8 cellular contexts compared by ENCODE assay signal in the genomic region with DNA sequence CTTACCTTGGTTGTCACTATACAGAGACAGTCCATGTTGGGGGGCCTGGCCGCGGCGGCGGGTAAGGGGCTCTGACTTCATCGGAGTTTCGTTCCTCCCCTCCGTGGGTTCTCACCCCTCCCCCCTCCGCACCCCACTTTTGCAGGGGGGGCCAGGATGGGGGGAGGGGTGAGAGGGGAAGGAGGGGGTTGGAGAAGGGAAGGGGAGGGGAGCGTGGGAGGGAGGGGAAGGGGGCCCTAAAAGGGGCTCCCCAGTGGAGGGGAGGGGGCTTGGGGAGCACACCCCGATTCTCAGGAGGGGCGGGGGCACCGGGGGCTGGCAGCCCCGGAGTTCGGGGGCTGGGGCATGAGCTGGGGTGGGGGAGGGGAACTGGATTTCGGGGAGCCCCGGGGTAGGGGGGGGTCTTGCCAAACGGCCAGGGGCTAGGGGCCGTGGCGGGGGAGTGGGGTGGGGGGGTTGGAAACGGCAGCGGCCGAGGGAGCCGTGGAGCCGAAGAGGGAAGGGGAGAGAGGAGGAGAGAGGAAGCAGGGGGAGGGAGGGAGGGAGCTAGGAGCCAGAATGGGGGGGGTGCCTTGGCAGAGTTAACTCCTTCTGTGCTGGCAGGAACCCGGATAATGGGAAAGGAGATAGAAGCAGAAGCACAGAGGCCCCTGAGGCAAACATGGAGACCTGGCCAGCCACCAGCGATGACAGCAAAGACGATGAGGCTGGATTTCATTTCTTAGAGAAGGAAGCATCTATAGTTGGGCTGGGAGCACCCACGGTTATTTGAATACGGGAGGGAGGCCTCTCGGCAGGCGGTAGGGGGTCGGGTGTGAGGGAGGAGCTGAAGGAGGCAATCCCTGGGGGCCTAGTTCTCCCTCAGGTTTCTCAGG. TPM values are rescaled to one million over a fixed set of nuclear protein-coding genes. Genes with fewer than 3 reads are reported as not detected.
A peak's percentile ranks its signal among the peaks of the same experiment; 100 is the strongest.
DNase-seq lines count a peak whose midpoint lies in the region; ATAC-seq and TF ChIP-seq lines count a peak whose summit lies in the region.

No MANE protein-coding gene starts in this region.

- TF ChIP-seq CTCF in PC-3 (conservative IDR thresholded peaks at IDR 0.05; ENCODE audit: low read depth, low read length) (no peak), thoracic aorta (IDR thresholded peaks at IDR 0.05) (no peak)

- no peaks in the 10 kb centered on the region for H3K27me3 ChIP-seq in PC-3 (ENCODE audit: low read length)
- no peaks in the 10 kb centered on the region for H3K27me3 ChIP-seq in thoracic aorta (replicated peaks; ENCODE audit: insufficient read depth)

- DNase-seq in Right ventricle myocardium superior (peak; percentile 64), Right ventricle myocardium inferior (ENCODE audit: missing footprints) (no peak), PC-3 (peak; percentile 45), cerebellar cortex (ENCODE audit: low spot score) (peak; percentile 87), left kidney (ENCODE audit: low read depth, low spot score) (peak; percentile 93), thoracic aorta (ENCODE audit: low spot score) (no peak)

- peak overlapping the region; percentile 48; the same call in 1 of the 2 replicates for H3K9ac ChIP-seq in PC-3 (ENCODE audit: low read length)

- no TSS peak for BruUV-seq in PC-3 (replicated peaks; lab: Mats Ljungman, UMichigan)

- CTCF ChIA-PET in PC-3 (lab: Charles Lee), result no interaction called here

- no peaks in the 10 kb centered on the region for H3K9me3 ChIP-seq in PC-3 (ENCODE audit: low read length)
- no peaks in the 10 kb centered on the region for H3K9me3 ChIP-seq in thoracic aorta

- POLR2A ChIA-PET in PC-3 (lab: Charles Lee; ENCODE audit: unreplicated experiment), result interaction anchor here (0.5 kb wide), 1 partner anchor 165 kb away, joined by 3 read pairs; no protein-coding TSS in a partner anchor

- no peaks in the 10 kb centered on the region for H3F3A ChIP-seq in PC-3 (ENCODE audit: low read length, unreplicated experiment)

- H3K4me2 ChIP-seq in PC-3 (ENCODE audit: low read length), result peak overlapping the region; percentile 86

- intact Hi-C loops in Right ventricle myocardium superior (cut with DNase I) (no loop called here), Right ventricle myocardium inferior (cut with DNase I) (no loop called here), PC-3 (cut with micrococcal nuclease) (no loop called here)

- peaks cover 34% of the 10 kb centered on the region for H3K4me1 ChIP-seq in PC-3 (ENCODE audit: insufficient read depth, low read length)
- H3K4me1 ChIP-seq in thoracic aorta (ENCODE audit: control insufficient read depth in 1 of 2, low read depth in 2 of 2), result peaks cover 32 to 61% of the 10 kb centered on the region in 2 donors

- H3K4me3 ChIP-seq in PC-3 (ENCODE audit: low read length) (peak overlapping the region; percentile 65), thoracic aorta (peak overlapping the region; percentile 77)

- no peak overlapping the region for H3K27ac ChIP-seq in PC-3 (ENCODE audit: low read length)
- peak overlapping the region; percentile 65 to 89 for H3K27ac ChIP-seq in thoracic aorta

- H2AFZ ChIP-seq in PC-3 (ENCODE audit: low read length), result peak overlapping the region; percentile 65; the same call in 1 of the 2 replicates

- ATAC-seq in Right ventricle myocardium superior (ENCODE audit: poor library complexity) (no peak), Right ventricle myocardium inferior (no peak), PC-3 (no peak), thoracic aorta (ENCODE audit: insufficient number of reproducible peaks, low FRiP score, low read depth) (no peak), GM19324 (IDR thresholded peaks at IDR 0.05; ENCODE audit: low FRiP score, unreplicated experiment) (no peak), HG03175 (IDR thresholded peaks at IDR 0.05; ENCODE audit: unreplicated experiment) (no peak)

- peaks cover 11% of the 10 kb centered on the region; the same call in 1 of the 2 replicates for H4K20me1 ChIP-seq in PC-3 (ENCODE audit: low read length)

- H3K36me3 ChIP-seq in PC-3 (ENCODE audit: low read depth, low read length), result peaks cover 11% of the 10 kb centered on the region
- H3K36me3 ChIP-seq in thoracic aorta, result no peaks in the 10 kb centered on the region

- peaks cover 42% of the 10 kb centered on the region for H3K79me2 ChIP-seq in PC-3 (ENCODE audit: low read length)

- H3K9me2 ChIP-seq in PC-3 (replicated peaks; ENCODE audit: low read length), result no peaks in the 10 kb centered on the region

RNA-seq across cellular contexts. Expression of gene DLG4, which starts 2.3 kb away (rescaled TPM):
- total RNA-seq in Right ventricle myocardium superior (20.4 TPM), Right ventricle myocardium inferior (20.6 TPM), PC-3 (2014; rRNA removed) (6.5 and 12.8 TPM in 2 replicates), thoracic aorta (10 to 100 TPM; 14.0 to 14.8 TPM)

RNA-seq across cellular contexts. Expression of gene ACADVL, which starts 2.4 kb away (rescaled TPM):
- total RNA-seq in Right ventricle myocardium superior, result 2,247 TPM
- 2,192 TPM for total RNA-seq in Right ventricle myocardium inferior
- 558 and 646 TPM in 2 replicates for total RNA-seq in PC-3 (2014; rRNA removed)
- 100 to 1,000 TPM; 369 to 471 TPM for total RNA-seq in thoracic aorta

RNA-seq across cellular contexts. Expression of gene DVL2, which starts 17.0 kb away (rescaled TPM):
- total RNA-seq in Right ventricle myocardium superior (20.4 TPM), Right ventricle myocardium inferior (20.0 TPM), PC-3 (2014; rRNA removed) (36.9 and 65.7 TPM in 2 replicates), thoracic aorta (10 to 100 TPM; 52.8 to 68.5 TPM)

RNA-seq across cellular contexts. Expression of gene PHF23, which starts 21.9 kb away (rescaled TPM):
- 19.4 TPM for total RNA-seq in Right ventricle myocardium superior
- 23.3 TPM for total RNA-seq in Right ventricle myocardium inferior
- 20.8 and 32.7 TPM in 2 replicates for total RNA-seq in PC-3 (2014; rRNA removed)
- total RNA-seq in thoracic aorta, result 10 to 100 TPM; 25.1 to 44.7 TPM

RNA-seq across cellular contexts. Expression of gene GABARAP, which starts 24.9 kb away (rescaled TPM):
- 432 TPM for total RNA-seq in Right ventricle myocardium superior
- 444 TPM for total RNA-seq in Right ventricle myocardium inferior
- total RNA-seq in PC-3 (2014; rRNA removed), result 88.2 and 103 TPM in 2 replicates
- 100 to 1,000 TPM; 187 to 446 TPM for total RNA-seq in thoracic aorta

Comparison
In these comparisons a context has a peak if more than half of its experiments do, and no peak if none do; other contexts are left out.
1. DNase-seq: peak in Right ventricle myocardium superior (single experiment), PC-3 (single experiment), cerebellar cortex (single experiment) and left kidney (single experiment); none in Right ventricle myocardium inferior (single experiment) and thoracic aorta (single experiment).